8 cellular contexts compared by ENCODE assay signal in the genomic region with DNA sequence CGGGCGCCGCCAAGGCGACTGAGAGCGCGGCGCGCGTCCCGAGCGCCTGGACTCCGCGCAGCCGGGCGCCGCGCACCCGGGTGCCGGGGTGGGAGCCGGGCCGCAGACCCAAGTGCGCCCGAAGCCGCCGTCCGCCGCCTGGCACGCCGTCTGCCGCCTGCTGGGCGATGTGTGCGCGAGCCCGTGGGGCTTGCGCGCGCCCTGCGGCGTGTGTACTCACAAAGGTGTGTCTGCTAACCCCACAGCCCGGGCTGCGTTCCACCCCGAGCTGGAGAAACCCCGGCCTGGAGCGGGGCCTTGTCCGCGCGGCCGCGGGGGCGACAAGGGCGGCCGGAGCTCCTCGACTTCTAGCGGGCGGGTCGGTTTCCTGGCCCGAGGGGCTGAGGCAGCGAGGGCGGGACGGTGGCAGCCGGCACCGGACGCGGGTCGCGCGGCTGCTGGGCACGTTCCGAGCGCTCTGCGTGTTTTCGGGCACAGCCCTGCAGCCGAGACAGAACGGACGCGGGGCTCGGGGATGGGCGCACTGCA. TPM values are rescaled to one million over a fixed set of nuclear protein-coding genes. Genes with fewer than 3 reads are reported as not detected.
DNase-seq lines count a peak whose midpoint lies in the region; ATAC-seq and TF ChIP-seq lines count a peak whose summit lies in the region.

No MANE protein-coding gene starts in this region.

- peaks cover 30% of the 10 kb centered on the region for H3K4me1 ChIP-seq in Karpas-422 (ENCODE audit: low read length)

- ATAC-seq in GM21825 (IDR thresholded peaks at IDR 0.05; ENCODE audit: unreplicated experiment): peak; percentile 28

- DNase-seq in GF-D8 (lab: John Stamatoyannopoulos, UW) (peak; percentile 8), Karpas-422 (peak; percentile 78), astrocyte of the hippocampus (ENCODE audit: low read depth, low spot score) (peak; percentile 95), hippocampal formation (lab: John Stamatoyannopoulos, UW) (peak; percentile 50 to 74), retinal pigment epithelial cell (ENCODE audit: low read depth) (no peak), AML-193 (lab: John Stamatoyannopoulos, UW) (no peak)
- DNase-seq in T-helper 2 cell treated with Interferon-gamma antibody and Interleukin-4, amounts not matched to agents 5 μg/mL and 100 μg/mL, for 36 hours (ENCODE audit: low spot score): peak; percentile 73

- no peaks in the 10 kb centered on the region for H3K79me2 ChIP-seq in Karpas-422 (ENCODE audit: low read length)

- H4K20me1 ChIP-seq in Karpas-422 (ENCODE audit: insufficient read depth, low read depth, low read length): peaks cover 26% of the 10 kb centered on the region; the same call in 1 of the 2 replicates

- H3K9ac ChIP-seq in Karpas-422 (ENCODE audit: low read length): peak overlapping the region; percentile 79

- H3K4me2 ChIP-seq in Karpas-422 (ENCODE audit: low read depth, low read length, poor library complexity, severe bottlenecking): peak overlapping the region; percentile 96

- peak overlapping the region; percentile 9 for H3K27ac Mint-ChIP-seq in T-helper 2 cell treated with Interferon-gamma antibody and Interleukin-4, amounts not matched to agents 5 μg/mL and 100 μg/mL, for 36 hours

- H3K4me3 ChIP-seq in Karpas-422 (ENCODE audit: low read length): peak overlapping the region; percentile 80
- H3K4me3 ChIP-seq in retinal pigment epithelial cell (ENCODE audit: low read length): peak overlapping the region; percentile 81

- no peaks in the 10 kb centered on the region for H3K36me3 ChIP-seq in Karpas-422 (ENCODE audit: insufficient read depth, low read length)

- H3K9me3 Mint-ChIP-seq in T-helper 2 cell treated with Interferon-gamma antibody and Interleukin-4, amounts not matched to agents 5 μg/mL and 100 μg/mL, for 36 hours: no peaks in the 10 kb centered on the region

- H3K27me3 ChIP-seq in Karpas-422 (ENCODE audit: low read length): peaks cover 4% of the 10 kb centered on the region; the same call in 1 of the 2 replicates

- H3K27me3 Mint-ChIP-seq in T-helper 2 cell treated with Interferon-gamma antibody and Interleukin-4, amounts not matched to agents 5 μg/mL and 100 μg/mL, for 36 hours (ENCODE audit: low read depth): peaks cover 41% of the 10 kb centered on the region

- peaks cover 8% of the 10 kb centered on the region for H3K36me3 Mint-ChIP-seq in T-helper 2 cell treated with Interferon-gamma antibody and Interleukin-4, amounts not matched to agents 5 μg/mL and 100 μg/mL, for 36 hours (ENCODE audit: low read depth)

- peak overlapping the region; percentile 95 for H3K4me3 Mint-ChIP-seq in T-helper 2 cell treated with Interferon-gamma antibody and Interleukin-4, amounts not matched to agents 5 μg/mL and 100 μg/mL, for 36 hours

- TF ChIP-seq CTCF in retinal pigment epithelial cell (conservative IDR thresholded peaks at IDR 0.05; ENCODE audit: low read depth, low read length): peak; percentile 44

- peak overlapping the region; percentile 99 for H2AFZ ChIP-seq in Karpas-422 (ENCODE audit: low read length)

- H3K9me3 ChIP-seq in Karpas-422 (ENCODE audit: low read length): no peaks in the 10 kb centered on the region

- H3K27ac ChIP-seq in Karpas-422 (ENCODE audit: low read length): no peak overlapping the region

- H3K4me1 Mint-ChIP-seq in T-helper 2 cell treated with Interferon-gamma antibody and Interleukin-4, amounts not matched to agents 5 μg/mL and 100 μg/mL, for 36 hours (ENCODE audit: low read depth): peaks cover 43% of the 10 kb centered on the region

- no peaks in the 10 kb centered on the region for H3K9me2 ChIP-seq in Karpas-422 (replicated peaks; ENCODE audit: insufficient read depth, low read length)

RNA-seq across cellular contexts. Expression of a gene that starts 1.1 kb away (rescaled TPM):
- 1.7 and 4.2 TPM in 2 replicates for total RNA-seq in Karpas-422 (2014; rRNA removed; shearing (Covaris generic); ENCODE audit: low replicate concordance)

Comparison
In these comparisons a context has a peak if more than half of its experiments do, and no peak if none do; other contexts are left out.
1. DNase-seq: peak in GF-D8 (single experiment), Karpas-422 (single experiment), T-helper 2 cell treated with Interferon-gamma antibody and Interleukin-4, amounts not matched to agents 5 μg/mL and 100 μg/mL, for 36 hours (single experiment), astrocyte of the hippocampus (single experiment) and hippocampal formation (2 of 2); none in retinal pigment epithelial cell (single experiment) and AML-193 (0 of 2).